In the genomic region with DNA sequence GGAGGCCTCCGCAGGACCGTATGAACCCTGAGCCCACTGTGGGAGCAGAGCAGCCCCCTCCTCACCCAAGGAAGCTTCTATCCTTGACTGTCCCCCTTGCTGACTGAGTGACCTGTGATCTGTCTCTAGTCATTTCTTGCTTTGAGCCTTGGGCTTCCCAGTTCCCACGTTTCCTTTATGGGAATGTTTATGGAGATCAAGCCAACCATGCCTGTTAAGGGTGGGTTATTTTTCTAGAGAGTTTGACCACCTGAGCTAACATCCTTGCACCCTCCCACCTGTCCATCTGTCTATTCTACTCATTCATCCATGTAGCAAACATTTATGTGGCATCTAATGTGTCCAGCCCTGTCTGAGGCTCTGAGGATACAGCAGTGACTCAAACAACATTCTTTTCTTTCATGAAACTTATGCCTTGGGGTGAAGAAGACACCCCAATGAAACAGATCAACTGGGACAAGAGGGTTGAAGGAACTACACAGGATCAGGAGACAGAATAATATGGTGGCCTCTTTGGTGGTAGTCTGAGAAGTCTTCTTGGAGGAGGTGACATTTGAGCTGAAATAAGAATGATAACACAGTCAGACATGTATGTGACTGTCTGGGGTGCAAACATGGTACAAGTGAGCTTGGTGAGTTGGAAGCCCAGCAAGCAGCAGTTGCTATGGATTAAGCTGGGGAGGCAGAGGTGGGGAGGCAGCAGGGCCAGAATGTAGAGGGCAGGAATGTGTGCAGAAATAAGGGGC, we compare ENCODE assay signal across 8 cellular contexts. TPM values are rescaled to one million over a fixed set of nuclear protein-coding genes. Genes with fewer than 3 reads are reported as not detected.
DNase-seq lines count a peak whose midpoint lies in the region; ATAC-seq, FAIRE-seq and TF ChIP-seq lines count a peak whose summit lies in the region.
"Had no signal": no experiment of that assay in that cellular context is flagged by ENCODE, and none has a peak within 500 bp of the region (broad histone marks: within the 10 kb centered on the region; RNA-seq: fewer than 3 reads in every experiment).

No MANE protein-coding gene starts in this region.

- intact Hi-C loops in kidney (cut with DNase I): no loop called here
- intact Hi-C loops in stomach (cut with DNase I; ENCODE audit: low total_unique reads): no loop called here

- H3K9me3 ChIP-seq in WERI-Rb-1 (ENCODE audit: severe bottlenecking) (peaks cover 21% of the 10 kb centered on the region), kidney (ENCODE audit: control insufficient read depth in 1 of 2, low read length in 2 of 2) (no peaks in the 10 kb centered on the region), stomach (peaks cover 0 to 8% (median 0%) of the 10 kb centered on the region in 4 donors)

- peaks cover 10 to 14% of the 10 kb centered on the region in 2 donors for H3K4me1 ChIP-seq in kidney (ENCODE audit: control insufficient read depth in 1 of 2, insufficient read depth in 1 of 2, low read depth in 1 of 2, low read length in 2 of 2)
- peaks cover 17 to 37% (median 29%) of the 10 kb centered on the region in 4 donors for H3K4me1 ChIP-seq in stomach

- ATAC-seq in GM21737 (IDR thresholded peaks at IDR 0.05; ENCODE audit: unreplicated experiment): peak; percentile 13
- no peak for ATAC-seq in HG03108 (IDR thresholded peaks at IDR 0.05; ENCODE audit: unreplicated experiment)

- H3K9ac ChIP-seq in kidney (ENCODE audit: low read length in 2 of 2): peak overlapping the region in 1 of 2 donors; percentile 38

- FAIRE-seq in kidney (lab: Jason Lieb, UNC): no peak

- peak overlapping the region; percentile 43 for H3K4me3 ChIP-seq in WERI-Rb-1 (ENCODE audit: low read depth, low read length)
- H3K4me3 ChIP-seq in kidney (ENCODE audit: low read length in 2 of 2): peak overlapping the region in 1 of 2 donors; percentile 30
- no peak overlapping the region for H3K4me3 ChIP-seq in stomach

- no peaks in the 10 kb centered on the region for H3K27me3 ChIP-seq in WERI-Rb-1 (ENCODE audit: insufficient read depth, low read depth, severe bottlenecking)
- H3K27me3 ChIP-seq in stomach: no peaks in the 10 kb centered on the region

- peaks cover 10% of the 10 kb centered on the region for H3K36me3 ChIP-seq in WERI-Rb-1
- no peaks in the 10 kb centered on the region for H3K36me3 ChIP-seq in kidney (ENCODE audit: control insufficient read depth in 1 of 2, insufficient read depth in 2 of 2, low read length in 2 of 2)
- H3K36me3 ChIP-seq in stomach: peaks cover 0 to 15% (median 2%) of the 10 kb centered on the region in 4 donors

- TF ChIP-seq POLR2A in stomach (IDR thresholded peaks at IDR 0.05): no peak

- H3K27ac ChIP-seq in WERI-Rb-1: peak overlapping the region; percentile 99
- H3K27ac ChIP-seq in kidney (ENCODE audit: low read depth in 2 of 2, low read length in 2 of 2): peak overlapping the region; percentile 56 to 80
- peak overlapping the region; percentile 32 to 79 (median 72) for H3K27ac ChIP-seq in stomach

- DNase-seq in WERI-Rb-1 (no peak), kidney (no peak), stomach (no peak), NCI-H1694 (lab: John Stamatoyannopoulos, UW) (no peak)
- no peak for DNase-seq in stimulated activated CD4-positive, alpha-beta T cell treated with anti-CD3 and anti-CD28 coated beads, Interleukin-15, amount 100 ng/mL, for 24 hours
- DNase-seq: NCI-H2081 treated with DMSO at 0.1 percent for 48 hours had no signal

- TF ChIP-seq EP300 in stomach (IDR thresholded peaks at IDR 0.05): no peak

- 87 to 95% (median 91%) methylated on average over 3 of the region's 3 CpGs for WGBS in stomach, 5 donors

- TF ChIP-seq CTCF in WERI-Rb-1 (IDR thresholded peaks at IDR 0.05; ENCODE audit: low read depth, low read length) (no peak), kidney (IDR thresholded peaks at IDR 0.05; ENCODE audit: borderline replicate concordance, extremely low read depth, insufficient read depth) (no peak), stomach (IDR thresholded peaks at IDR 0.05) (no peak)

RNA-seq across cellular contexts. Expression of gene CERS4, which starts 30.5 kb away (rescaled TPM):
- total RNA-seq in kidney: 36.5 TPM
- polyA plus RNA-seq in kidney (ENCODE audit: insufficient read depth, low read depth, low replicate concordance): 65.5 TPM
- 100 to 1,000 TPM in 1 of 5 donors, 10 to 100 TPM in 3, 1 to 10 TPM in 1; 1.7 to 124 (median 39.0) TPM for total RNA-seq in stomach
- 10 to 100 TPM; 23.1 to 44.9 (median 30.4) TPM for polyA plus RNA-seq in stomach
